ENCODE assay signal across 39 cellular contexts in genomic region chr10:72842164-72842563, GRCh38. TPM values are rescaled to one million over a fixed set of nuclear protein-coding genes. Genes with fewer than 3 reads are reported as not detected.
"Had no signal": no experiment of that assay in that cellular context is flagged by ENCODE, and none has a peak within 500 bp of the region (broad histone marks: within the 10 kb centered on the region; RNA-seq: fewer than 3 reads in every experiment).

No MANE protein-coding gene starts in this region.

- DNase-seq: activated effector memory CD4-positive, alpha-beta T cell treated with anti-CD3 and anti-CD28 coated beads, Interleukin-2, amount 50 U/mL, for 16 hours; activated effector memory CD4-positive, alpha-beta T cell treated with Interleukin-2 at 50 U/mL for 16 hours; activated gamma-delta T cell; activated gamma-delta T cell treated with Interleukin-2 at 50 U/mL for 16 hours; activated naive CD4-positive, alpha-beta T cell; activated naive CD4-positive, alpha-beta T cell treated with anti-CD3 and anti-CD28 coated beads for 36 hours; activated naive CD4-positive, alpha-beta T cell treated with anti-CD3 and anti-CD28 coated beads, Interleukin-2, amount 10 ng/mL, durations not matched to agents 7 days and 5 days; activated naive CD4-positive, alpha-beta T cell treated with anti-CD3 and anti-CD28 coated beads, Interleukin-2, amount 50 U/mL, for 16 hours; activated naive CD4-positive, alpha-beta T cell treated with Interleukin-2 at 50 U/mL for 16 hours; activated naive CD8-positive, alpha-beta T cell treated with anti-CD3 and anti-CD28 coated beads for 36 hours; activated naive CD8-positive, alpha-beta T cell treated with anti-CD3 and anti-CD28 coated beads, Interleukin-2, amount 10 ng/mL, durations not matched to agents 7 days and 5 days; activated naive CD8-positive, alpha-beta T cell treated with anti-CD3 and anti-CD28 coated beads, Interleukin-2, amount 50 U/mL, for 24 hours; activated T-cell treated with anti-CD3 and anti-CD28 coated beads, Interleukin-2, amount 50 U/mL, for 1 hour; activated T-cell treated with anti-CD3 and anti-CD28 coated beads, Interleukin-2, amount 50 U/mL, for 24 hours; activated T-cell treated with anti-CD3 and anti-CD28 coated beads, Interleukin-2, amount 50 U/mL, for 4 hours; activated T-cell treated with anti-CD3 and anti-CD28 coated beads, Interleukin-2, amount 50 U/mL, for 48 hours; activated T-cell treated with anti-CD3 and anti-CD28 coated beads, Interleukin-2, amount 50 U/mL, for 72 hours; adrenal gland; amniotic stem cell; amygdala; anterior cingulate cortex; aorta; body of pancreas; brain microvascular endothelial cell; caudate nucleus; central memory CD4-positive, alpha-beta T cell; cerebellar nuclear complex had no signal

- H3K4me1 ChIP-seq: adrenal gland, body of pancreas, breast epithelium had no signal

- H3K27me3 Mint-ChIP-seq: activated naive CD4-positive, alpha-beta T cell treated with anti-CD3 and anti-CD28 coated beads, Interleukin-2, amount 10 ng/mL, durations not matched to agents 7 days and 5 days; activated naive CD4-positive, alpha-beta T cell treated with anti-CD3 and anti-CD28 coated beads, Interleukin-2, amount 50 U/mL, for 24 hours; activated naive CD8-positive, alpha-beta T cell; activated naive CD8-positive, alpha-beta T cell treated with anti-CD3 and anti-CD28 coated beads for 36 hours; activated naive CD8-positive, alpha-beta T cell treated with anti-CD3 and anti-CD28 coated beads, Interleukin-2, amount 50 U/mL, for 24 hours; activated T-cell treated with anti-CD3 and anti-CD28 coated beads, Interleukin-2, amount 50 U/mL, for 24 hours; brain; central memory CD8-positive, alpha-beta T cell had no signal

- H3K27ac ChIP-seq: adrenal gland, body of pancreas, brain microvascular endothelial cell, breast epithelium, cardiac muscle cell had no signal

- H3K27me3 ChIP-seq: adrenal gland, body of pancreas, brain microvascular endothelial cell, breast epithelium, cardiac muscle cell had no signal

- H3K4me1 Mint-ChIP-seq: activated naive CD4-positive, alpha-beta T cell treated with anti-CD3 and anti-CD28 coated beads, Interleukin-2, amount 10 ng/mL, durations not matched to agents 7 days and 5 days; activated naive CD4-positive, alpha-beta T cell treated with anti-CD3 and anti-CD28 coated beads, Interleukin-2, amount 50 U/mL, for 24 hours; activated naive CD8-positive, alpha-beta T cell treated with anti-CD3 and anti-CD28 coated beads, Interleukin-2, amount 10 ng/mL, durations not matched to agents 7 days and 5 days; brain; central memory CD8-positive, alpha-beta T cell had no signal

- H3K27ac Mint-ChIP-seq: activated naive CD4-positive, alpha-beta T cell treated with anti-CD3 and anti-CD28 coated beads for 36 hours; activated naive CD4-positive, alpha-beta T cell treated with anti-CD3 and anti-CD28 coated beads, Interleukin-2, amount 10 ng/mL, durations not matched to agents 7 days and 5 days; activated naive CD4-positive, alpha-beta T cell treated with anti-CD3 and anti-CD28 coated beads, Interleukin-2, amount 50 U/mL, for 24 hours; activated naive CD4-positive, alpha-beta T cell treated with anti-CD3 and anti-CD28 coated beads, Interleukin-2, amount 50 U/mL, for 72 hours; activated naive CD8-positive, alpha-beta T cell; activated naive CD8-positive, alpha-beta T cell treated with anti-CD3 and anti-CD28 coated beads for 36 hours; activated naive CD8-positive, alpha-beta T cell treated with anti-CD3 and anti-CD28 coated beads, Interleukin-2, amount 10 ng/mL, durations not matched to agents 7 days and 5 days; activated naive CD8-positive, alpha-beta T cell treated with anti-CD3 and anti-CD28 coated beads, Interleukin-2, amount 50 U/mL, for 24 hours; activated T-cell treated with anti-CD3 and anti-CD28 coated beads, Interleukin-2, amount 50 U/mL, for 24 hours; activated T-cell treated with anti-CD3 and anti-CD28 coated beads, Interleukin-2, amount 50 U/mL, for 72 hours; activated T-helper 1 cell treated with anti-CD3 and anti-CD28 coated beads, Interleukin-12 subunit alpha, Interleukin-12 subunit beta, Interleukin-2, Interleukin-4 antibody, amounts not matched to agents 30 ng/mL and 10 ng/mL and 1 ng/mL, durations not matched to agents 14 hours and 24 hours and 36 hours; activated T-helper 2 cell treated with anti-CD3 and anti-CD28 coated beads, Interferon-gamma antibody, Interleukin-2, Interleukin-4, amounts not matched to agents 10 μg/mL and 5 μg/mL and 100 μg/mL, durations not matched to agents 14 hours and 24 hours and 36 hours; brain had no signal

- H3K36me3 Mint-ChIP-seq: activated naive CD4-positive, alpha-beta T cell treated with anti-CD3 and anti-CD28 coated beads, Interleukin-2, amount 10 ng/mL, durations not matched to agents 7 days and 5 days; activated naive CD4-positive, alpha-beta T cell treated with anti-CD3 and anti-CD28 coated beads, Interleukin-2, amount 50 U/mL, for 72 hours; activated naive CD8-positive, alpha-beta T cell; activated naive CD8-positive, alpha-beta T cell treated with anti-CD3 and anti-CD28 coated beads for 36 hours; activated naive CD8-positive, alpha-beta T cell treated with anti-CD3 and anti-CD28 coated beads, Interleukin-2, amount 10 ng/mL, durations not matched to agents 7 days and 5 days had no signal

- H3K4me3 ChIP-seq: adrenal gland, body of pancreas, breast epithelium, cardiac muscle cell had no signal

- ATAC-seq: activated naive CD8-positive, alpha-beta T cell treated with anti-CD3 and anti-CD28 coated beads, Interleukin-2, amount 50 U/mL, for 24 hours; activated T-cell treated with anti-CD3 and anti-CD28 coated beads, Interleukin-2, amount 50 U/mL, for 4 hours; body of pancreas had no signal

- H3K9me3 Mint-ChIP-seq: activated naive CD4-positive, alpha-beta T cell treated with anti-CD3 and anti-CD28 coated beads for 36 hours; activated naive CD4-positive, alpha-beta T cell treated with anti-CD3 and anti-CD28 coated beads, Interleukin-2, amount 10 ng/mL, durations not matched to agents 7 days and 5 days; activated naive CD4-positive, alpha-beta T cell treated with anti-CD3 and anti-CD28 coated beads, Interleukin-2, amount 50 U/mL, for 24 hours; activated naive CD4-positive, alpha-beta T cell treated with anti-CD3 and anti-CD28 coated beads, Interleukin-2, amount 50 U/mL, for 72 hours; activated naive CD8-positive, alpha-beta T cell treated with anti-CD3 and anti-CD28 coated beads for 36 hours; activated naive CD8-positive, alpha-beta T cell treated with anti-CD3 and anti-CD28 coated beads, Interleukin-2, amount 10 ng/mL, durations not matched to agents 7 days and 5 days; activated naive CD8-positive, alpha-beta T cell treated with anti-CD3 and anti-CD28 coated beads, Interleukin-2, amount 50 U/mL, for 24 hours; activated T-cell treated with anti-CD3 and anti-CD28 coated beads, Interleukin-2, amount 50 U/mL, for 24 hours; activated T-cell treated with anti-CD3 and anti-CD28 coated beads, Interleukin-2, amount 50 U/mL, for 4 hours; activated T-cell treated with anti-CD3 and anti-CD28 coated beads, Interleukin-2, amount 50 U/mL, for 72 hours; activated T-helper 1 cell treated with anti-CD3 and anti-CD28 coated beads, Interleukin-12 subunit alpha, Interleukin-12 subunit beta, Interleukin-2, Interleukin-4 antibody, amounts not matched to agents 30 ng/mL and 10 ng/mL and 1 ng/mL, durations not matched to agents 14 hours and 24 hours and 36 hours; activated T-helper 2 cell treated with anti-CD3 and anti-CD28 coated beads, Interferon-gamma antibody, Interleukin-2, Interleukin-4, amounts not matched to agents 10 μg/mL and 5 μg/mL and 100 μg/mL, durations not matched to agents 14 hours and 24 hours and 36 hours; brain; central memory CD8-positive, alpha-beta T cell had no signal

- FAIRE-seq: astrocyte, bronchial epithelial cell had no signal

- H3K9me3 ChIP-seq: adrenal gland, body of pancreas, breast epithelium had no signal

- H3K4me3 Mint-ChIP-seq: activated naive CD4-positive, alpha-beta T cell treated with anti-CD3 and anti-CD28 coated beads for 36 hours; activated naive CD4-positive, alpha-beta T cell treated with anti-CD3 and anti-CD28 coated beads, Interleukin-2, amount 10 ng/mL, durations not matched to agents 7 days and 5 days; activated naive CD4-positive, alpha-beta T cell treated with anti-CD3 and anti-CD28 coated beads, Interleukin-2, amount 50 U/mL, for 24 hours; activated naive CD8-positive, alpha-beta T cell; activated naive CD8-positive, alpha-beta T cell treated with anti-CD3 and anti-CD28 coated beads for 36 hours; activated naive CD8-positive, alpha-beta T cell treated with anti-CD3 and anti-CD28 coated beads, Interleukin-2, amount 10 ng/mL, durations not matched to agents 7 days and 5 days; activated naive CD8-positive, alpha-beta T cell treated with anti-CD3 and anti-CD28 coated beads, Interleukin-2, amount 50 U/mL, for 24 hours; activated T-cell treated with anti-CD3 and anti-CD28 coated beads, Interleukin-2, amount 50 U/mL, for 24 hours; activated T-cell treated with anti-CD3 and anti-CD28 coated beads, Interleukin-2, amount 50 U/mL, for 4 hours; activated T-cell treated with anti-CD3 and anti-CD28 coated beads, Interleukin-2, amount 50 U/mL, for 72 hours; activated T-helper 1 cell treated with anti-CD3 and anti-CD28 coated beads, Interleukin-12 subunit alpha, Interleukin-12 subunit beta, Interleukin-2, Interleukin-4 antibody, amounts not matched to agents 30 ng/mL and 10 ng/mL and 1 ng/mL, durations not matched to agents 14 hours and 24 hours and 36 hours; brain; central memory CD8-positive, alpha-beta T cell had no signal

- H3K36me3 ChIP-seq: adrenal gland, brain microvascular endothelial cell, breast epithelium, cardiac muscle cell had no signal

RNA-seq across cellular contexts. Expression of gene OIT3, which starts 51.4 kb away (rescaled TPM):
- total RNA-seq: activated naive CD4-positive, alpha-beta T cell treated with anti-CD3 and anti-CD28 coated beads for 36 hours; activated naive CD4-positive, alpha-beta T cell treated with anti-CD3 and anti-CD28 coated beads, Interleukin-2, amount 50 U/mL, for 72 hours; activated naive CD8-positive, alpha-beta T cell treated with anti-CD3 and anti-CD28 coated beads for 36 hours; activated naive CD8-positive, alpha-beta T cell treated with anti-CD3 and anti-CD28 coated beads, Interleukin-2, amount 10 ng/mL, durations not matched to agents 7 days and 5 days; activated T-cell treated with anti-CD3 and anti-CD28 coated beads, Interleukin-2, amount 50 U/mL, for 4 hours; activated T-cell treated with anti-CD3 and anti-CD28 coated beads, Interleukin-2, amount 50 U/mL, for 72 hours; activated T-helper 1 cell treated with anti-CD3 and anti-CD28 coated beads, Interleukin-12 subunit alpha, Interleukin-12 subunit beta, Interleukin-2, Interleukin-4 antibody, amounts not matched to agents 30 ng/mL and 10 ng/mL and 1 ng/mL, durations not matched to agents 14 hours and 24 hours and 36 hours; activated T-helper 2 cell treated with anti-CD3 and anti-CD28 coated beads, Interferon-gamma antibody, Interleukin-2, Interleukin-4, amounts not matched to agents 10 μg/mL and 5 μg/mL and 100 μg/mL, durations not matched to agents 14 hours and 24 hours and 36 hours; body of pancreas; bronchial epithelial cell had no signal
- polyA plus RNA-seq: adipose tissue, aorta had no signal
